1 cellular context compared by ENCODE assay signal in genomic region chr13:76791290-76791664, GRCh38.
TF ChIP-seq lines count a peak whose summit lies in the region.

No MANE protein-coding gene starts in this region.

TF ChIP-seq in H1, 55 proteins besides CTCF, POLR2A, EP300 and RAD21:
- TF ChIP-seq KDM4A (IDR thresholded peaks at IDR 0.05; ENCODE audit: low read depth, low read length, severe bottlenecking) (no peak), HDAC6 (IDR thresholded peaks at IDR 0.05; ENCODE audit: low read depth, low read length) (no peak), GABPA (IDR thresholded peaks at IDR 0.05; ENCODE audit: borderline replicate concordance, insufficient read depth, low read length) (no peak), KDM5A (IDR thresholded peaks at IDR 0.05; ENCODE audit: low read length) (no peak), GTF2F1 (IDR thresholded peaks at IDR 0.05; ENCODE audit: borderline replicate concordance, low read depth, low read length) (no peak), TBP (IDR thresholded peaks at IDR 0.05; ENCODE audit: low read depth, low read length) (no peak), SRF (IDR thresholded peaks at IDR 0.05; ENCODE audit: low read depth, low read length) (no peak), POU5F1 (IDR thresholded peaks at IDR 0.05; ENCODE audit: low read depth, low read length) (no peak), BCL11A (IDR thresholded peaks at IDR 0.05; ENCODE audit: low read depth in 2 of 2, low read length in 2 of 2) (no peak), TCF12 (IDR thresholded peaks at IDR 0.05; ENCODE audit: low read depth, low read length) (no peak), TAF1 (IDR thresholded peaks at IDR 0.05; ENCODE audit: low read depth, low read length) (no peak), TAF7 (optimal IDR thresholded peaks at IDR 0.05; ENCODE audit: borderline replicate concordance, low read depth, low read length) (no peak), SP1 (IDR thresholded peaks at IDR 0.05; ENCODE audit: low read depth, low read length) (no peak), CEBPB (IDR thresholded peaks at IDR 0.05; ENCODE audit: low read depth, low read length) (no peak)
TF ChIP-seq in H1: peak in this region for 0.
